21 cellular contexts compared by ENCODE assay signal in the genomic region with DNA sequence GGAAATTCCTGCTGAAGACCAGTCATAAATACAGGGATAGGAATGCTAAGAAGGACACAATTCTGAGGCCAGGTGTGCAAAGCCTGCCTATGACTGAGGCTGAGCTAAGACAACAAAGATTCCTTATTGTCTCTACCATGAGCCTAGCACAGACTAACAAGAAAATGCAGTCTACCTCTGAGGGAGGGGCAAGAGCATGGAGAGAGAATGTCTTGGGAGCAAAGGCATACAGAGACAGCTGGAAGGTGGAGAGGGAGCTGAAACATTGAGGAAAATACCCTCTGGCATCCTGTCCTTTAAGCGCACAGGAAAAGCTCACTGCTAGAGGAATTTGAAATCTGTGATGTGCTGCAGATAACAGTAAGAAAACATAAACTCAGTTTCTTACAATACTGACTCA.
"Had no signal": no experiment of that assay in that cellular context is flagged by ENCODE, and none has a peak within 500 bp of the region (broad histone marks: within the 10 kb centered on the region; RNA-seq: fewer than 3 reads in every experiment).

No MANE protein-coding gene starts in this region.

- H3K27me3 ChIP-seq: MG63, SJSA1 had no signal

- DNase-seq: KBM-7, MG63, NCI-H1092, NCI-H1105 treated with DMSO at 0.1 percent for 48 hours, NCI-H1417 treated with DMSO at 0.1 percent for 48 hours, NCI-H146, NCI-H1694 treated with DMSO at 0.1 percent for 48 hours, NCI-H1930, NCI-H2081, NCI-H2171, NCI-H226, NCI-H446, NCI-H510A, NCI-H524 treated with DMSO at 0.1 percent for 48 hours, NCI-H69, NCI-H774, Right ventricle myocardium superior, RPMI8226, SIG-M5 had no signal

- H3K27ac ChIP-seq: SJSA1, SK-N-MC had no signal

- H3K4me3 ChIP-seq: MG63, SJSA1, SK-N-MC had no signal

- H3K9me3 ChIP-seq: SJSA1 had no signal

- H3K36me3 ChIP-seq: MG63, SJSA1 had no signal

- H3K4me1 ChIP-seq: SJSA1 had no signal
